In the genomic region with DNA sequence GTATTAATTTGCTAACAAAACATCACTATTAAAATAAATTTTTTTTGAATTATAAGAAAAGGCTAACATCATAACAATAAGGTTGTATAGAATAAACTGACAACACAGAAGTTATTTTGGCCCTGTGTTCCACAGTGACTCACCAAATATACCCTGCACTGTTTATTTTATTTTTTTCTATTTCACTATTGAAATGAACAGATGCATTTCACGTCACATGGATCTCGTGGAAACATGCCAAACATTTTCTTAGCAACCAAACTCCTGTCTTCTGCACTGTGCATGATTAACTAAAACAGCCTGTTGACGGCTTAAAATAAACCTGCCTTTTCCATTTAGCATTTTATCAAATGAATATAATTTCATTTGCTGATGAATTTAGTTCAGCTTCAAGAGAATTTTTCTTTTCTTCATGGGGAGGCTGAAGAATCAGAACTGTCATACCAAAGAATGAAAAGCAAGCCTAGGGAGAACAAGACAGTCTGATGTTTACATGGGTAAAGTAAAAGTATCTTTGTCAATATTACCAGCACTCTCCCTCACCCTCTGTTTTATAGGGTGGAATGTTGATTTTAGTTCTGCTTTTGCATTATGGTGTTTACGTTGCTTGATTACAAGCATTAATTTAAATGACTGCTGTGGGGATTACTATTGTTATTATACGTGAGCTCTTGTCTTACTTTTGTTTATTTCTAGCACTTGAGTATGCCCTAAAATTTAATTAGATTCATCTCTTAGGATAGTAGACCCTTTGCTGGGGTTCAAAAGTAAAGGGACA, we compare ENCODE assay signal across 8 cellular contexts.
DNase-seq lines count a peak whose midpoint lies in the region; ATAC-seq and FAIRE-seq lines count a peak whose summit lies in the region.

No MANE protein-coding gene starts in this region.

- peaks cover 3% of the 10 kb centered on the region for H3K27me3 Mint-ChIP-seq in T-helper 2 cell treated with Interferon-gamma antibody and Interleukin-4, amounts not matched to agents 5 μg/mL and 100 μg/mL, for 36 hours (ENCODE audit: low read depth)
- peaks cover 6% of the 10 kb centered on the region for H3K27me3 Mint-ChIP-seq in activated CD4-positive, alpha-beta T cell treated with anti-CD3 and anti-CD28 coated beads, Interleukin-2, amount 10 ng/mL, durations not matched to agents 7 days and 5 days

- POLR2A ChIA-PET in activated CD4-positive, alpha-beta T cell treated with anti-CD3 and anti-CD28 coated beads, Interleukin-2, amount 10 ng/mL, durations not matched to agents 7 days and 5 days (lab: Charles Lee), result no interaction called here

- H3K36me3 Mint-ChIP-seq in T-helper 2 cell treated with Interferon-gamma antibody and Interleukin-4, amounts not matched to agents 5 μg/mL and 100 μg/mL, for 36 hours (ENCODE audit: low read depth), result no peaks in the 10 kb centered on the region
- no peaks in the 10 kb centered on the region for H3K36me3 Mint-ChIP-seq in activated CD4-positive, alpha-beta T cell treated with anti-CD3 and anti-CD28 coated beads, Interleukin-2, amount 10 ng/mL, durations not matched to agents 7 days and 5 days (ENCODE audit: low read depth)

- CTCF ChIA-PET in activated CD4-positive, alpha-beta T cell treated with anti-CD3 and anti-CD28 coated beads, Interleukin-2, amount 10 ng/mL, durations not matched to agents 7 days and 5 days (lab: Charles Lee), result no interaction called here

- H3K9me3 Mint-ChIP-seq in T-helper 2 cell treated with Interferon-gamma antibody and Interleukin-4, amounts not matched to agents 5 μg/mL and 100 μg/mL, for 36 hours, result no peaks in the 10 kb centered on the region
- no peaks in the 10 kb centered on the region for H3K9me3 Mint-ChIP-seq in activated CD4-positive, alpha-beta T cell treated with anti-CD3 and anti-CD28 coated beads, Interleukin-2, amount 10 ng/mL, durations not matched to agents 7 days and 5 days

- DNase-seq in NCI-H2227 (lab: John Stamatoyannopoulos, UW; ENCODE audit: unreplicated experiment) (peak; percentile 50), putamen (ENCODE audit: low spot score) (peak; percentile 78), T-helper 9 cell (no peak)
- DNase-seq in T-helper 2 cell treated with Interferon-gamma antibody and Interleukin-4, amounts not matched to agents 5 μg/mL and 100 μg/mL, for 36 hours (ENCODE audit: low spot score), result no peak
- DNase-seq in activated CD4-positive, alpha-beta T cell treated with anti-CD3 and anti-CD28 coated beads, Interleukin-2, amount 10 ng/mL, durations not matched to agents 7 days and 5 days, result no peak

- no peak overlapping the region for H3K27ac Mint-ChIP-seq in T-helper 2 cell treated with Interferon-gamma antibody and Interleukin-4, amounts not matched to agents 5 μg/mL and 100 μg/mL, for 36 hours
- H3K27ac Mint-ChIP-seq in activated CD4-positive, alpha-beta T cell treated with anti-CD3 and anti-CD28 coated beads, Interleukin-2, amount 10 ng/mL, durations not matched to agents 7 days and 5 days, result no peak overlapping the region

- ATAC-seq in GM18517 (IDR thresholded peaks at IDR 0.05; ENCODE audit: unreplicated experiment) (peak; percentile 82), HG02981 (IDR thresholded peaks at IDR 0.05; ENCODE audit: unreplicated experiment) (peak; percentile 76)

- no peak overlapping the region for H3K4me3 Mint-ChIP-seq in T-helper 2 cell treated with Interferon-gamma antibody and Interleukin-4, amounts not matched to agents 5 μg/mL and 100 μg/mL, for 36 hours
- no peak overlapping the region for H3K4me3 Mint-ChIP-seq in activated CD4-positive, alpha-beta T cell treated with anti-CD3 and anti-CD28 coated beads, Interleukin-2, amount 10 ng/mL, durations not matched to agents 7 days and 5 days

- peak; percentile 82 for FAIRE-seq in endometrium (lab: Jason Lieb, UNC)

- no peaks in the 10 kb centered on the region for H3K4me1 Mint-ChIP-seq in T-helper 2 cell treated with Interferon-gamma antibody and Interleukin-4, amounts not matched to agents 5 μg/mL and 100 μg/mL, for 36 hours (ENCODE audit: low read depth)
- no peaks in the 10 kb centered on the region for H3K4me1 Mint-ChIP-seq in activated CD4-positive, alpha-beta T cell treated with anti-CD3 and anti-CD28 coated beads, Interleukin-2, amount 10 ng/mL, durations not matched to agents 7 days and 5 days

Comparison
In these comparisons a context has a peak if more than half of its experiments do, and no peak if none do; other contexts are left out.
1. DNase-seq: peak in NCI-H2227 (single experiment) and putamen (single experiment); none in T-helper 9 cell (single experiment), T-helper 2 cell treated with Interferon-gamma antibody and Interleukin-4, amounts not matched to agents 5 μg/mL and 100 μg/mL, for 36 hours (single experiment) and activated CD4-positive, alpha-beta T cell treated with anti-CD3 and anti-CD28 coated beads, Interleukin-2, amount 10 ng/mL, durations not matched to agents 7 days and 5 days (single experiment).